17 cellular contexts compared by ENCODE assay signal in genomic region chr17:64536913-64537312, GRCh38. TPM values are rescaled to one million over a fixed set of nuclear protein-coding genes. Genes with fewer than 3 reads are reported as not detected.
DNase-seq lines count a peak whose midpoint lies in the region; ATAC-seq and TF ChIP-seq lines count a peak whose summit lies in the region.
"Had no signal": no experiment of that assay in that cellular context is flagged by ENCODE, and none has a peak within 500 bp of the region (broad histone marks: within the 10 kb centered on the region; RNA-seq: fewer than 3 reads in every experiment).

No MANE protein-coding gene starts in this region.

- no peaks in the 10 kb centered on the region for H3K9me3 ChIP-seq in CD4-positive, alpha-beta T cell (ENCODE audit: control insufficient read depth, low read length)
- H3K9me3 ChIP-seq in mesodermal cell (ENCODE audit: control insufficient read depth, low read length), result no peaks in the 10 kb centered on the region
- H3K9me3 ChIP-seq: BE2C had no signal

- no peak overlapping the region for H3K4me3 Mint-ChIP-seq in activated T-cell treated with anti-CD3 and anti-CD28 coated beads, Interleukin-2, amount 50 U/mL, for 24 hours
- no peak overlapping the region for H3K4me3 Mint-ChIP-seq in activated T-cell treated with anti-CD3 and anti-CD28 coated beads, Interleukin-2, amount 50 U/mL, for 4 hours
- no peak overlapping the region for H3K4me3 Mint-ChIP-seq in CD4-positive, alpha-beta T cell
- H3K4me3 Mint-ChIP-seq in activated CD8-positive, alpha-beta T cell treated with anti-CD3 and anti-CD28 coated beads for 36 hours, result no peak overlapping the region
- H3K4me3 Mint-ChIP-seq: CD4-positive, alpha-beta memory T cell; GM23338 had no signal

- DNase-seq in activated T-cell treated with anti-CD3 and anti-CD28 coated beads, Interleukin-2, amount 50 U/mL, for 24 hours, result no peak
- no peak for DNase-seq in activated T-cell treated with anti-CD3 and anti-CD28 coated beads, Interleukin-2, amount 50 U/mL, for 4 hours
- DNase-seq in CD4-positive, alpha-beta T cell, result no peak
- no peak for DNase-seq in activated CD8-positive, alpha-beta T cell treated with anti-CD3 and anti-CD28 coated beads for 36 hours
- DNase-seq in GM10248 (ENCODE audit: extremely low spot score), result no peak
- no peak for DNase-seq in sciatic nerve (ENCODE audit: low spot score)
- DNase-seq: BE2C; CD4-positive, alpha-beta memory T cell; DMS153; GDM1; HCEC 1CT; NCI-H1694 treated with DMSO at 0.1 percent for 48 hours; NK-92 treated with Interleukin-12 subunit alpha and Interleukin-12 subunit beta, amount 100 ng/mL, for 24 hours had no signal

- H3K27me3 ChIP-seq in CD4-positive, alpha-beta T cell (ENCODE audit: control insufficient read depth, insufficient read depth, low read length), result no peaks in the 10 kb centered on the region
- H3K27me3 ChIP-seq: BE2C had no signal

- intact Hi-C loops in CD4-positive, alpha-beta T cell (cut with DNase I, micrococcal nuclease), result loop anchor here in 1 of 2 experiments (10.0 kb wide), 2 partner anchors 108 to 198 kb away; no protein-coding TSS in a partner anchor
- intact Hi-C loops in activated CD8-positive, alpha-beta T cell treated with anti-CD3 and anti-CD28 coated beads for 36 hours (cut with micrococcal nuclease), result no loop called here
- intact Hi-C loops in sciatic nerve (cut with DNase I), result no loop called here

- H3K36me3 Mint-ChIP-seq in activated T-cell treated with anti-CD3 and anti-CD28 coated beads, Interleukin-2, amount 50 U/mL, for 24 hours (ENCODE audit: low read depth), result peaks cover 85% of the 10 kb centered on the region
- H3K36me3 Mint-ChIP-seq in activated T-cell treated with anti-CD3 and anti-CD28 coated beads, Interleukin-2, amount 50 U/mL, for 4 hours (ENCODE audit: insufficient read depth), result peaks cover 46% of the 10 kb centered on the region
- peaks cover 80% of the 10 kb centered on the region for H3K36me3 Mint-ChIP-seq in CD4-positive, alpha-beta T cell (ENCODE audit: low read depth)
- H3K36me3 Mint-ChIP-seq in activated CD8-positive, alpha-beta T cell treated with anti-CD3 and anti-CD28 coated beads for 36 hours (ENCODE audit: low read depth), result peaks cover 39% of the 10 kb centered on the region

- no peak for ATAC-seq in activated T-cell treated with anti-CD3 and anti-CD28 coated beads, Interleukin-2, amount 50 U/mL, for 4 hours
- no peak for ATAC-seq in CD4-positive, alpha-beta T cell (ENCODE audit: poor library complexity)
- ATAC-seq in activated CD8-positive, alpha-beta T cell treated with anti-CD3 and anti-CD28 coated beads for 36 hours, result no peak
- ATAC-seq in HG02763 (IDR thresholded peaks at IDR 0.05; ENCODE audit: unreplicated experiment) (no peak), sciatic nerve (no peak)
- ATAC-seq: GM23338, Right ventricle myocardium inferior had no signal

- POLR2A ChIA-PET in CD4-positive, alpha-beta T cell (lab: Charles Lee), result interaction anchor here (2.2 kb wide), 1 partner anchor 30 kb away, joined by 5 read pairs; the partner anchor contains the start of genes CEP95 and DDX5
- POLR2A ChIA-PET in activated CD8-positive, alpha-beta T cell treated with anti-CD3 and anti-CD28 coated beads for 36 hours (lab: Charles Lee), result interaction anchor here (0.9 kb wide), 1 partner anchor 140 kb away, joined by 3 read pairs; no protein-coding TSS in a partner anchor
- POLR2A ChIA-PET in GM10248 (lab: Yijun Ruan, JAX), result no interaction called here

- no peaks in the 10 kb centered on the region for H3K9me3 Mint-ChIP-seq in activated T-cell treated with anti-CD3 and anti-CD28 coated beads, Interleukin-2, amount 50 U/mL, for 24 hours
- H3K9me3 Mint-ChIP-seq in activated T-cell treated with anti-CD3 and anti-CD28 coated beads, Interleukin-2, amount 50 U/mL, for 4 hours, result no peaks in the 10 kb centered on the region
- H3K9me3 Mint-ChIP-seq in CD4-positive, alpha-beta T cell, result no peaks in the 10 kb centered on the region
- H3K9me3 Mint-ChIP-seq in activated CD8-positive, alpha-beta T cell treated with anti-CD3 and anti-CD28 coated beads for 36 hours, result no peaks in the 10 kb centered on the region
- H3K9me3 Mint-ChIP-seq: CD4-positive, alpha-beta memory T cell; GM23338 had no signal

- CTCF ChIA-PET in CD4-positive, alpha-beta T cell (lab: Charles Lee), result no interaction called here
- CTCF ChIA-PET in activated CD8-positive, alpha-beta T cell treated with anti-CD3 and anti-CD28 coated beads for 36 hours (lab: Charles Lee), result interaction anchor here (1.2 kb wide), 1 partner anchor 9 kb away, joined by 5 read pairs; no protein-coding TSS in a partner anchor
- CTCF ChIA-PET in GM10248 (lab: Yijun Ruan, JAX), result no interaction called here

- H3K4me1 Mint-ChIP-seq in activated T-cell treated with anti-CD3 and anti-CD28 coated beads, Interleukin-2, amount 50 U/mL, for 24 hours (ENCODE audit: low read depth), result no peaks in the 10 kb centered on the region
- H3K4me1 Mint-ChIP-seq in activated T-cell treated with anti-CD3 and anti-CD28 coated beads, Interleukin-2, amount 50 U/mL, for 4 hours (ENCODE audit: low read depth), result no peaks in the 10 kb centered on the region
- H3K4me1 Mint-ChIP-seq in CD4-positive, alpha-beta T cell (ENCODE audit: low read depth), result no peaks in the 10 kb centered on the region
- peaks cover 12% of the 10 kb centered on the region for H3K4me1 Mint-ChIP-seq in activated CD8-positive, alpha-beta T cell treated with anti-CD3 and anti-CD28 coated beads for 36 hours (ENCODE audit: low read depth)
- H3K4me1 Mint-ChIP-seq: GM23338 had no signal

- H3K4me3 ChIP-seq in mesodermal cell (ENCODE audit: extremely low read depth, insufficient read depth, low read length, poor library complexity, severe bottlenecking), result no peak overlapping the region
- H3K4me3 ChIP-seq: GM23338 had no signal

- peaks cover 88% of the 10 kb centered on the region for H3K36me3 ChIP-seq in mesodermal cell (ENCODE audit: control insufficient read depth, insufficient read depth, low read length)

- H3K27ac Mint-ChIP-seq in activated T-cell treated with anti-CD3 and anti-CD28 coated beads, Interleukin-2, amount 50 U/mL, for 24 hours, result peak overlapping the region; percentile 42
- peak overlapping the region; percentile 38 for H3K27ac Mint-ChIP-seq in CD4-positive, alpha-beta T cell
- H3K27ac Mint-ChIP-seq in activated CD8-positive, alpha-beta T cell treated with anti-CD3 and anti-CD28 coated beads for 36 hours, result peak overlapping the region; percentile 53

- H3K27ac ChIP-seq in CD4-positive, alpha-beta T cell (ENCODE audit: low read depth, low read length), result no peak overlapping the region
- H3K27ac ChIP-seq in mesodermal cell (ENCODE audit: low read depth, low read length, severe bottlenecking), result peak overlapping the region; percentile 25

- 100% methylated on average over 1 of the region's 2 CpGs; no CpG with 5 or more reads in 1 of the 2 experiments for WGBS in mesodermal cell (ENCODE audit: insufficient coverage in 2 of 2), 2 experiments

- no peaks in the 10 kb centered on the region for H3K4me1 ChIP-seq in mesodermal cell (ENCODE audit: control insufficient read depth, insufficient read depth, low read length, poor library complexity, severe bottlenecking)
- H3K4me1 ChIP-seq: BE2C had no signal

- no peak for TF ChIP-seq CTCF in CD4-positive, alpha-beta T cell (IDR thresholded peaks at IDR 0.05)
- TF ChIP-seq CTCF in activated CD8-positive, alpha-beta T cell treated with anti-CD3 and anti-CD28 coated beads for 36 hours (IDR thresholded peaks at IDR 0.05), result no peak
- no peak for TF ChIP-seq CTCF in GM10248 (IDR thresholded peaks at IDR 0.05; ENCODE audit: control extremely low read depth, extremely low read depth, low read depth, missing control alignments)

- no peaks in the 10 kb centered on the region for H3K27me3 Mint-ChIP-seq in activated T-cell treated with anti-CD3 and anti-CD28 coated beads, Interleukin-2, amount 50 U/mL, for 24 hours
- H3K27me3 Mint-ChIP-seq in activated T-cell treated with anti-CD3 and anti-CD28 coated beads, Interleukin-2, amount 50 U/mL, for 4 hours (ENCODE audit: low read depth), result no peaks in the 10 kb centered on the region
- no peaks in the 10 kb centered on the region for H3K27me3 Mint-ChIP-seq in CD4-positive, alpha-beta T cell
- no peaks in the 10 kb centered on the region for H3K27me3 Mint-ChIP-seq in activated CD8-positive, alpha-beta T cell treated with anti-CD3 and anti-CD28 coated beads for 36 hours
- H3K27me3 Mint-ChIP-seq: CD4-positive, alpha-beta memory T cell had no signal

RNA-seq across cellular contexts. Expression of gene CEP95, which starts 30.1 kb away (rescaled TPM):
- total RNA-seq in activated T-cell treated with anti-CD3 and anti-CD28 coated beads, Interleukin-2, amount 50 U/mL, for 4 hours, result 10 to 100 TPM; 35.1 to 38.2 (median 36.7) TPM
- total RNA-seq in CD4-positive, alpha-beta T cell, result 100 to 1,000 TPM; 256 to 269 TPM
- 10 to 100 TPM; 45.2 to 45.7 TPM for total RNA-seq in activated CD8-positive, alpha-beta T cell treated with anti-CD3 and anti-CD28 coated beads for 36 hours
- 42.0 TPM for polyA plus RNA-seq in mesodermal cell (2013, experiment 1 of 2)
- polyA plus RNA-seq in mesodermal cell (2013, experiment 2 of 2), result 54.5 TPM
- 72.0 TPM for total RNA-seq in sciatic nerve

RNA-seq across cellular contexts. Expression of gene DDX5, which starts 30.8 kb away (rescaled TPM):
- total RNA-seq in activated T-cell treated with anti-CD3 and anti-CD28 coated beads, Interleukin-2, amount 50 U/mL, for 4 hours, result 1,000 to 10,000 TPM; 1,033 to 1,200 (median 1,184) TPM
- total RNA-seq in CD4-positive, alpha-beta T cell, result 1,000 to 10,000 TPM; 2,388 to 2,534 TPM
- 100 to 1,000 TPM; 632 to 668 TPM for total RNA-seq in activated CD8-positive, alpha-beta T cell treated with anti-CD3 and anti-CD28 coated beads for 36 hours
- polyA plus RNA-seq in mesodermal cell (2013, experiment 1 of 2), result 516 TPM
- 561 TPM for polyA plus RNA-seq in mesodermal cell (2013, experiment 2 of 2)
- total RNA-seq in sciatic nerve, result 667 TPM

RNA-seq across cellular contexts. Expression of gene POLG2, which starts 40.1 kb away (rescaled TPM):
- 10 to 100 TPM; 34.1 to 34.9 (median 34.2) TPM for total RNA-seq in activated T-cell treated with anti-CD3 and anti-CD28 coated beads, Interleukin-2, amount 50 U/mL, for 4 hours
- 10 to 100 TPM; 32.8 to 34.1 TPM for total RNA-seq in CD4-positive, alpha-beta T cell
- 10 to 100 TPM; 37.3 to 41.1 TPM for total RNA-seq in activated CD8-positive, alpha-beta T cell treated with anti-CD3 and anti-CD28 coated beads for 36 hours
- 15.3 TPM for polyA plus RNA-seq in mesodermal cell (2013, experiment 1 of 2)
- 17.5 TPM for polyA plus RNA-seq in mesodermal cell (2013, experiment 2 of 2)
- total RNA-seq in sciatic nerve, result 19.4 TPM
